ENCODE assay signal across 8 cellular contexts in genomic region chr18:45664824-45665763, GRCh38. TPM values are rescaled to one million over a fixed set of nuclear protein-coding genes. Genes with fewer than 3 reads are reported as not detected.
DNase-seq lines count a peak whose midpoint lies in the region; ATAC-seq, FAIRE-seq and TF ChIP-seq lines count a peak whose summit lies in the region.

No MANE protein-coding gene starts in this region.

- H3K27me3 ChIP-seq in foreskin keratinocyte = no peaks in the 10 kb centered on the region

- peaks cover 3% of the 10 kb centered on the region for H3K4me1 Mint-ChIP-seq in osteocyte (ENCODE audit: unreplicated experiment)

- TF ChIP-seq CTCF in RWPE1 (conservative IDR thresholded peaks at IDR 0.05; ENCODE audit: low read depth) (peak; percentile 94), foreskin keratinocyte (conservative IDR thresholded peaks at IDR 0.05) (peak; percentile 94), osteocyte (IDR thresholded peaks at IDR 0.05) (peak; percentile 91)

- in situ Hi-C loops in KBM-7 (cut with MboI; ENCODE audit: low pct_unique_long_range_greater_than_20kb, low sequenced_read_pairs) = loop anchor here (25.0 kb wide), 1 partner anchor 397 kb away; the partner anchor contains the start of gene PSTPIP2

- no peak for FAIRE-seq in urothelium cell line (lab: Jason Lieb, UNC)

- peaks cover 17% of the 10 kb centered on the region for H3K27me3 Mint-ChIP-seq in osteocyte (ENCODE audit: unreplicated experiment)

- H3K9me3 Mint-ChIP-seq in osteocyte (ENCODE audit: unreplicated experiment) = no peaks in the 10 kb centered on the region

- peak; percentile 73 for ATAC-seq in foreskin keratinocyte

- H3K27ac ChIP-seq in RWPE1 (no peak overlapping the region), foreskin keratinocyte (no peak overlapping the region)

- no peaks in the 10 kb centered on the region for H3K4me1 ChIP-seq in foreskin keratinocyte

- CTCF ChIA-PET in RWPE1 (lab: Yijun Ruan, JAX) = interaction anchor here (0.9 kb wide), 1 partner anchor 18 kb away, joined by 5 read pairs; no protein-coding TSS in a partner anchor

- POLR2A ChIA-PET in RWPE1 (lab: Yijun Ruan, JAX; ENCODE audit: low non-redundant PET) = no interaction called here

- peak; percentile 82 for DNase-seq in CD1c-positive myeloid dendritic cell (ENCODE audit: extremely low spot score)
- peak; percentile 57 for DNase-seq in GM19240 (ENCODE audit: insufficient read length, low spot score)
- peak; percentile 75 for DNase-seq in KBM-7
- peak; percentile 52 for DNase-seq in RWPE1 (ENCODE audit: low spot score)
- DNase-seq in activated gamma-delta T cell treated with anti-CD3 and anti-CD28 coated beads, Interleukin-2, amount 50 U/mL, for 16 hours (ENCODE audit: low read depth) = peak; percentile 53
- DNase-seq in foreskin keratinocyte = peak in 1 of 2 donors; percentile 47
- DNase-seq in osteocyte (ENCODE audit: extremely low spot score, unreplicated experiment) = no peak
- peak; percentile 71 for DNase-seq in urothelium cell line (ENCODE audit: low spot score)

- H3K4me3 Mint-ChIP-seq in osteocyte (ENCODE audit: unreplicated experiment) = no peak overlapping the region

- H3K36me3 Mint-ChIP-seq in osteocyte (ENCODE audit: unreplicated experiment) = no peaks in the 10 kb centered on the region

- H3K27ac Mint-ChIP-seq in osteocyte (ENCODE audit: unreplicated experiment) = no peak overlapping the region

RNA-seq across cellular contexts. Expression of gene SLC14A2, which starts 49.8 kb away (rescaled TPM):
- not detected in 2 replicates for total RNA-seq in foreskin keratinocyte
- not detected in 2 replicates for polyA plus RNA-seq in foreskin keratinocyte
- not detected in 2 replicates for total RNA-seq in osteocyte

RNA-seq across cellular contexts. Expression of gene SLC14A1, which starts 58.9 kb away (rescaled TPM):
- total RNA-seq in foreskin keratinocyte (0.25 TPM in 1 of 2 replicates, not detected in the other), osteocyte (0.24 TPM in 1 of 2 replicates, not detected in the other)
- 0.01 and 0.21 TPM in 2 replicates for polyA plus RNA-seq in foreskin keratinocyte
